In genomic region chr2:88880441-88880953, GRCh38 we compare ENCODE assay signal across 8 cellular contexts.
DNase-seq lines count a peak whose midpoint lies in the region; ATAC-seq and TF ChIP-seq lines count a peak whose summit lies in the region.

No MANE protein-coding gene starts in this region.

- intact Hi-C loops in lower leg skin (cut with DNase I; ENCODE audit: low total_unique reads), result no loop called here

- TF ChIP-seq CTCF in VCaP (conservative IDR thresholded peaks at IDR 0.05) (peak; percentile 88), fibroblast of the aortic adventitia (IDR thresholded peaks at IDR 0.05; ENCODE audit: insufficient read depth, low read length) (peak; percentile 79), omental fat pad (IDR thresholded peaks at IDR 0.05) (peak in 2 of 3 donors; percentile 4 to 54), lower leg skin (IDR thresholded peaks at IDR 0.05) (no peak)

- H3K4me3 ChIP-seq in fibroblast of the aortic adventitia (ENCODE audit: low read depth, low read length) (no peak overlapping the region), lower leg skin (ENCODE audit: low read depth, poor library complexity, severe bottlenecking) (no peak overlapping the region)

- ATAC-seq in GM21786 (IDR thresholded peaks at IDR 0.05; ENCODE audit: unreplicated experiment) (peak; percentile 54), omental fat pad (ENCODE audit: low FRiP score) (peak; percentile 83), GM18519 (IDR thresholded peaks at IDR 0.05; ENCODE audit: low FRiP score, unreplicated experiment) (no peak)

- 4 to 6% methylated on average over 11 of the region's 11 CpGs for WGBS in lower leg skin, 2 donors

- DNase-seq in D341Med (ENCODE audit: low spot score), result peak; percentile 62
- peak; percentile 13 for DNase-seq in NCI-H2029 (lab: John Stamatoyannopoulos, UW)
- DNase-seq in fibroblast of the aortic adventitia (ENCODE audit: low read depth), result peak; percentile 64
- no peak for DNase-seq in omental fat pad (ENCODE audit: low spot score)
- no peak for DNase-seq in lower leg skin (ENCODE audit: low spot score in 2 of 2)

- TF ChIP-seq POLR2A in lower leg skin (IDR thresholded peaks at IDR 0.05), result no peak

- no peak overlapping the region for H3K27ac ChIP-seq in VCaP

Comparison
In these comparisons a context has a peak if more than half of its experiments do, and no peak if none do; other contexts are left out.
1. DNase-seq: peak in D341Med (single experiment), NCI-H2029 (single experiment) and fibroblast of the aortic adventitia (single experiment); none in omental fat pad (single experiment) and lower leg skin (0 of 2).
2. CTCF ChIP-seq: peak in VCaP (single experiment), fibroblast of the aortic adventitia (single experiment) and omental fat pad (2 of 3); none in lower leg skin (0 of 3).